In genomic region chr13:73133536-73133935, GRCh38 we compare ENCODE assay signal across 16 cellular contexts.
A peak's percentile ranks its signal among the peaks of the same experiment; 100 is the strongest.
DNase-seq lines count a peak whose midpoint lies in the region; ATAC-seq and TF ChIP-seq lines count a peak whose summit lies in the region.
"Had no signal": no experiment of that assay in that cellular context is flagged by ENCODE, and none has a peak within 500 bp of the region (broad histone marks: within the 10 kb centered on the region; RNA-seq: fewer than 3 reads in every experiment).

No MANE protein-coding gene starts in this region.

- intact Hi-C loops in Right ventricle myocardium inferior (cut with DNase I): no loop called here

- no peaks in the 10 kb centered on the region for H3K36me3 Mint-ChIP-seq in neural progenitor cell
- H3K36me3 Mint-ChIP-seq: activated naive CD8-positive, alpha-beta T cell; CD14-positive monocyte had no signal

- no peaks in the 10 kb centered on the region for H4K20me1 ChIP-seq in neural progenitor cell (ENCODE audit: low read depth)

- H3K9me3 ChIP-seq in neural progenitor cell (ENCODE audit: low read depth): no peaks in the 10 kb centered on the region
- H3K9me3 ChIP-seq: body of pancreas had no signal

- H3K4me3 ChIP-seq in neural progenitor cell: no peak overlapping the region
- H3K4me3 ChIP-seq: body of pancreas, coronary artery had no signal

- no peaks in the 10 kb centered on the region for H3K79me2 ChIP-seq in neural progenitor cell (ENCODE audit: low read depth)

- H3K27ac ChIP-seq in 22Rv1 (peak overlapping the region; percentile 51), neural progenitor cell (no peak overlapping the region)
- H3K27ac ChIP-seq: body of pancreas, coronary artery had no signal

- H3K9me3 Mint-ChIP-seq in neural progenitor cell: no peaks in the 10 kb centered on the region

- no peak overlapping the region for H3K4me3 Mint-ChIP-seq in neural progenitor cell
- H3K4me3 Mint-ChIP-seq: activated naive CD8-positive, alpha-beta T cell; CD14-positive monocyte had no signal

- in situ Hi-C loops in GM13976 (cut with MboI; ENCODE audit: low sequenced_read_pairs, unreplicated experiment): no loop called here

- H3K4me1 Mint-ChIP-seq in neural progenitor cell: no peaks in the 10 kb centered on the region
- H3K4me1 Mint-ChIP-seq: CD14-positive monocyte had no signal

- H3K4me1 ChIP-seq in neural progenitor cell: no peaks in the 10 kb centered on the region

- TF ChIP-seq CTCF in 22Rv1 (IDR thresholded peaks at IDR 0.05) (no peak), neural progenitor cell (IDR thresholded peaks at IDR 0.05) (no peak), GM13976 (IDR thresholded peaks at IDR 0.05; ENCODE audit: borderline replicate concordance, control extremely low read depth, extremely low read depth, insufficient read depth, missing control alignments) (no peak)

- no peak overlapping the region for H3K4me2 ChIP-seq in neural progenitor cell

- no peak for ATAC-seq in Right ventricle myocardium inferior
- ATAC-seq: body of pancreas had no signal

- no peak overlapping the region for H3K27ac Mint-ChIP-seq in neural progenitor cell
- H3K27ac Mint-ChIP-seq: activated naive CD8-positive, alpha-beta T cell; CD14-positive monocyte had no signal

- H3K36me3 ChIP-seq in neural progenitor cell: no peaks in the 10 kb centered on the region

- no peak overlapping the region for H2AFZ ChIP-seq in neural progenitor cell (replicated peaks)

- H3K9ac ChIP-seq in neural progenitor cell: no peak overlapping the region

- H3F3A ChIP-seq in neural progenitor cell (ENCODE audit: low read depth): no peaks in the 10 kb centered on the region

- no peaks in the 10 kb centered on the region for H3K27me3 ChIP-seq in neural progenitor cell
- H3K27me3 ChIP-seq: body of pancreas had no signal

- peak; percentile 3 for DNase-seq in HS-27A (ENCODE audit: low read depth)
- DNase-seq in amniotic epithelial cell (ENCODE audit: low read depth): peak; percentile 21
- DNase-seq in kidney tubule cell (ENCODE audit: low spot score): peak; percentile 47
- DNase-seq in NCI-H510A (lab: John Stamatoyannopoulos, UW): no peak
- DNase-seq in neural progenitor cell (ENCODE audit: low spot score): no peak
- no peak for DNase-seq in GM13976 (ENCODE audit: low spot score)
- DNase-seq in Right ventricle myocardium inferior (ENCODE audit: missing footprints): no peak
- DNase-seq: body of pancreas, DMS 273 treated with DMSO at 0.1 percent for 48 hours, NCI-H1417, NCI-H748 treated with DMSO at 0.1 percent for 48 hours, T-helper 9 cell had no signal

- peaks cover 2% of the 10 kb centered on the region for H3K27me3 Mint-ChIP-seq in neural progenitor cell (ENCODE audit: insufficient read depth, low read depth)
- H3K27me3 Mint-ChIP-seq: activated naive CD8-positive, alpha-beta T cell had no signal

Comparison
In these comparisons a context has a peak if more than half of its experiments do, and no peak if none do; other contexts are left out.
1. DNase-seq: peak in HS-27A (single experiment), amniotic epithelial cell (single experiment) and kidney tubule cell (single experiment); none in NCI-H510A (single experiment), neural progenitor cell (single experiment), GM13976 (single experiment) and Right ventricle myocardium inferior (single experiment).